Comparison of ENCODE assay signal across 20 cellular contexts in genomic region chr19:40590464-40591265, GRCh38.
"Had no signal": no experiment of that assay in that cellular context is flagged by ENCODE, and none has a peak within 500 bp of the region (broad histone marks: within the 10 kb centered on the region; RNA-seq: fewer than 3 reads in every experiment).

No MANE protein-coding gene starts in this region.

- H3K4me3 Mint-ChIP-seq: activated CD4-positive, alpha-beta T cell treated with anti-CD3 and anti-CD28 coated beads for 36 hours; dendritic cell treated with granulocyte-macrophage colony-stimulating factor and Interleukin-4, amounts not matched to agents 40 ng/mL and 50 ng/mL, for 4 days; immature natural killer cell; stimulated activated memory B cell treated with anti-CD40 and anti-IgM and Interleukin-4, amounts not matched to agents 10 μg/mL and 1 μg/mL and 100 μg/mL, for 72 hours had no signal

- H3K27me3 Mint-ChIP-seq: activated CD4-positive, alpha-beta T cell treated with anti-CD3 and anti-CD28 coated beads for 36 hours; stimulated activated memory B cell treated with anti-CD40 and anti-IgM and Interleukin-4, amounts not matched to agents 10 μg/mL and 1 μg/mL and 100 μg/mL, for 72 hours had no signal

- H3K27me3 ChIP-seq: ascending aorta, upper lobe of right lung had no signal

- H3K9me3 ChIP-seq: ascending aorta, left ventricle myocardium inferior, thoracic aorta, upper lobe of right lung had no signal

- H3K4me3 ChIP-seq: ascending aorta, left ventricle myocardium inferior, smooth muscle cell, thoracic aorta, upper lobe of right lung had no signal

- ATAC-seq: activated CD4-positive, alpha-beta T cell treated with anti-CD3 and anti-CD28 coated beads for 36 hours; sciatic nerve; stimulated activated memory B cell treated with anti-CD40 and anti-IgM and Interleukin-4, amounts not matched to agents 10 μg/mL and 1 μg/mL and 100 μg/mL, for 72 hours; upper lobe of right lung had no signal

- H3K9me3 Mint-ChIP-seq: activated T-helper 2 cell treated with anti-CD3 and anti-CD28 coated beads, Interferon-gamma antibody, Interleukin-2, Interleukin-4, amounts not matched to agents 10 μg/mL and 5 μg/mL and 100 μg/mL, durations not matched to agents 14 hours and 24 hours and 36 hours; dendritic cell treated with granulocyte-macrophage colony-stimulating factor and Interleukin-4, amounts not matched to agents 40 ng/mL and 50 ng/mL, for 4 days; immature natural killer cell; stimulated activated memory B cell treated with anti-CD40 and anti-IgM and Interleukin-4, amounts not matched to agents 10 μg/mL and 1 μg/mL and 100 μg/mL, for 72 hours had no signal

- H3K4me1 ChIP-seq: ascending aorta, left ventricle myocardium inferior, upper lobe of right lung had no signal

- H3K36me3 ChIP-seq: WERI-Rb-1 had no signal

- H3K27ac Mint-ChIP-seq: activated CD4-positive, alpha-beta T cell treated with anti-CD3 and anti-CD28 coated beads for 36 hours; activated T-helper 2 cell treated with anti-CD3 and anti-CD28 coated beads, Interferon-gamma antibody, Interleukin-2, Interleukin-4, amounts not matched to agents 10 μg/mL and 5 μg/mL and 100 μg/mL, durations not matched to agents 14 hours and 24 hours and 36 hours; stimulated activated memory B cell treated with anti-CD40 and anti-IgM and Interleukin-4, amounts not matched to agents 10 μg/mL and 1 μg/mL and 100 μg/mL, for 72 hours had no signal

- H3K4me2 ChIP-seq: smooth muscle cell had no signal

- H3K27ac ChIP-seq: ascending aorta, left ventricle myocardium inferior, thoracic aorta, upper lobe of right lung, WERI-Rb-1 had no signal

- DNase-seq: activated CD4-positive, alpha-beta T cell treated with anti-CD3 and anti-CD28 coated beads for 36 hours; activated CD4-positive, alpha-beta T cell treated with anti-CD3 and anti-CD28 coated beads, Interleukin-2, amount 50 U/mL, for 48 hours; activated naive CD4-positive, alpha-beta T cell treated with Interleukin-2 at 50 U/mL for 16 hours; activated T-cell treated with anti-CD3 and anti-CD28 coated beads for 4 hours; effector memory CD4-positive, alpha-beta T cell; immature natural killer cell; kidney glomerular epithelial cell; left ventricle myocardium inferior; mammary epithelial cell; stimulated activated CD4-positive, alpha-beta T cell treated with anti-CD3 and anti-CD28 coated beads, Interleukin-4, amount 100 ng/mL, for 1 hour; T-helper 2 cell; upper lobe of right lung; WERI-Rb-1 had no signal
